8 cellular contexts compared by ENCODE assay signal in the genomic region with DNA sequence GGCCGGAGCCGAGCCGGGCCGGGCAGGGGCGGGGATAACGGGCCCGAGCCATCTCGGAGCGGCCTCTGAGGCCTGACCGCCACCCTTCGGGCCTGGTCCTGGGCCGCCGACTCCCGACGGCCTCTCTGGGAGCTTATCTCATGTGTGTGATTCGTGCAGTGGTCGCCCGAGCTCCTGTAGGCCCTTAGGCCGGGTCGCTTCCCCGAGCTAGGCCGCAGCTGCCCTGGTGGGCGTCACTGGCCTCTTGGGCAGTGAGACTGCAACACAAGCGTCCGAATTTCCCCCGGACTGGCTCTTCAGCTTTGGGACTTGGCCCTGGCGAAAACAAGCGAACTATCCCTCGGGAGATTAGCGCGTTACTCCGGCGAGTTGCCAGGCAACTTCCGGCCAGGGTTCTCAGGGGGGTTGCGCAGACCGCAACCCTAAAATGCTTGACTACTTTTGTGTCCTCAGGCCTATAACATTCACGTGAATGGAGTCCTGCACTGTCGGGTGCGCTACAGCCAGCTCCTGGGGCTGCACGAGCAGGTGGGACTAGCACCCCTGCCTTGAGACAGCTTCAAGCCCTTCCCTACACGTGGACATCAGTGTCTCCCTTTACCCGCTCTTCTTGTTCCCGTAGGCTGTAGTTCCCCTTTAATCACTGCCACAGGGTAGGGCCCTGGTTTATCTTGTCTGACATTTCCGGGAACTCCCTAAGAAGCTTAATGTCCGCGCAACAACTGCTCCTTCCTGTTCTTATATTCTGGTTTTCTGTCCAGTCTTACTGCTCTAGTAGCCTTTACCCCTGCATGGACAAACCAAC. TPM values are rescaled to one million over a fixed set of nuclear protein-coding genes. Genes with fewer than 3 reads are reported as not detected.
DNase-seq lines count a peak whose midpoint lies in the region; ATAC-seq and TF ChIP-seq lines count a peak whose summit lies in the region.

No MANE protein-coding gene starts in this region.

- POLR2A ChIA-PET in A673 (lab: Charles Lee; ENCODE audit: low non-redundant PET) = no interaction called here

- H3K36me3 ChIP-seq in A673 (ENCODE audit: insufficient read depth, low read length, poor library complexity, severe bottlenecking) (peaks cover 64% of the 10 kb centered on the region), heart left ventricle (peaks cover 0 to 72% (median 62%) of the 10 kb centered on the region in 9 donors)

- peak overlapping the region; percentile 98 for H3K27ac Mint-ChIP-seq in progenitor cell of endocrine pancreas

- no peak for TF ChIP-seq POLR2A in heart left ventricle (IDR thresholded peaks at IDR 0.05)

- BruUV-seq in A673 (replicated peaks; lab: Mats Ljungman, UMichigan) = no TSS peak

- no peak for TF ChIP-seq CTCF in A673 (conservative IDR thresholded peaks at IDR 0.05; ENCODE audit: low read depth, low read length)
- TF ChIP-seq CTCF in heart left ventricle (IDR thresholded peaks at IDR 0.05) = no peak
- TF ChIP-seq CTCF in progenitor cell of endocrine pancreas (IDR thresholded peaks at IDR 0.05; ENCODE audit: unreplicated experiment) = no peak

- H3K4me3 Mint-ChIP-seq in progenitor cell of endocrine pancreas (ENCODE audit: low read depth) = peak overlapping the region; percentile 87

- H3K4me1 ChIP-seq in A673 (ENCODE audit: insufficient read depth, low read length, poor library complexity, severe bottlenecking) = peaks cover 17% of the 10 kb centered on the region
- peaks cover 5 to 36% (median 30%) of the 10 kb centered on the region in 12 donors for H3K4me1 ChIP-seq in heart left ventricle

- DNase-seq in A673 (ENCODE audit: low spot score) (peak; percentile 57), NOMO-1 (lab: John Stamatoyannopoulos, UW; ENCODE audit: unreplicated experiment in 2 of 2) (peak; percentile 74 to 93), heart left ventricle (peak in 3 of 5 donors; percentile 35 to 61 (median 46)), progenitor cell of endocrine pancreas (ENCODE audit: low spot score, unreplicated experiment) (no peak), islet precursor cell (no peak)
- DNase-seq in activated naive CD4-positive, alpha-beta T cell treated with anti-CD3 and anti-CD28 coated beads, Interleukin-2, amount 50 U/mL, for 16 hours = peak; percentile 35

- no peaks in the 10 kb centered on the region for H3K9me3 Mint-ChIP-seq in progenitor cell of endocrine pancreas (ENCODE audit: low read depth)

- intact Hi-C loops in A673 (cut with micrococcal nuclease; ENCODE audit: unreplicated experiment) = loop anchor here (1.0 to 5.0 kb wide), 3 partner anchors 15 to 159 kb away; a partner anchor contains a TSS
- intact Hi-C loops in heart left ventricle (cut with DNase I) = loop anchor here in 3 of 10 donors (1.0 to 5.0 kb wide), 6 partner anchors 9 to 58 kb away; a partner anchor contains a TSS

- H3K36me3 Mint-ChIP-seq in progenitor cell of endocrine pancreas (ENCODE audit: insufficient read depth) = peaks cover 24% of the 10 kb centered on the region

- CTCF ChIA-PET in A673 (lab: Charles Lee) = no interaction called here

- WGBS in heart left ventricle, 4 donors = 0 to 3% (median 1%) methylated on average over 24 to 46 of the region's 46 CpGs

- no peaks in the 10 kb centered on the region for H3K27me3 ChIP-seq in A673 (replicated peaks; ENCODE audit: insufficient read depth, low read depth, low read length, poor library complexity)
- no peaks in the 10 kb centered on the region for H3K27me3 ChIP-seq in heart left ventricle

- H3K9me3 ChIP-seq in A673 (ENCODE audit: low read depth, low read length, poor library complexity, severe bottlenecking) (no peaks in the 10 kb centered on the region), heart left ventricle (no peaks in the 10 kb centered on the region)

- ATAC-seq in GM18502 (IDR thresholded peaks at IDR 0.05; ENCODE audit: poor library complexity, unreplicated experiment) (peak; percentile 33), HG02852 (IDR thresholded peaks at IDR 0.05; ENCODE audit: unreplicated experiment) (peak; percentile 39), heart left ventricle (peak; percentile 15 to 53 (median 37))

- H3K27me3 Mint-ChIP-seq in progenitor cell of endocrine pancreas = no peaks in the 10 kb centered on the region

- H3K4me3 ChIP-seq in A673 (ENCODE audit: low read depth, low read length, poor library complexity, severe bottlenecking) = peak overlapping the region; percentile 95
- peak overlapping the region; percentile 84 to 100 (median 88) for H3K4me3 ChIP-seq in heart left ventricle

- peaks cover 23% of the 10 kb centered on the region for H3K4me1 Mint-ChIP-seq in progenitor cell of endocrine pancreas (ENCODE audit: low read depth)

- peak overlapping the region; percentile 94 for H3K27ac ChIP-seq in A673 (ENCODE audit: low read depth, low read length, poor library complexity, severe bottlenecking)
- H3K27ac ChIP-seq in heart left ventricle = peak overlapping the region; percentile 69 to 96 (median 92)

RNA-seq across cellular contexts. Expression of a gene that starts 0.6 kb away (rescaled TPM):
- 109 and 110 TPM in 2 replicates for total RNA-seq in A673 (2021)
- total RNA-seq in heart left ventricle = 10 to 100 TPM; 59.4 to 90.7 (median 77.2) TPM
- 100 to 1,000 TPM in 1 of 2 donors, 10 to 100 TPM in 1; 39.2 to 106 TPM for polyA plus RNA-seq in heart left ventricle
- 81.2 and 89.3 TPM in 2 replicates for total RNA-seq in progenitor cell of endocrine pancreas

RNA-seq across cellular contexts. Expression of a gene that starts 0.9 kb away (rescaled TPM):
- total RNA-seq in A673 (2021) (68.8 and 74.7 TPM in 2 replicates), heart left ventricle (10 to 100 TPM; 28.5 to 59.3 (median 37.0) TPM), progenitor cell of endocrine pancreas (49.6 and 56.7 TPM in 2 replicates)
- polyA plus RNA-seq in heart left ventricle = 10 to 100 TPM; 40.2 to 69.0 TPM

RNA-seq across cellular contexts. Expression of a gene that starts 9.5 kb away (rescaled TPM):
- 21.3 and 22.3 TPM in 2 replicates for total RNA-seq in A673 (2021)
- total RNA-seq in heart left ventricle = 10 to 100 TPM in 1 of 9 donors, 1 to 10 TPM in 8; 2.8 to 10.4 (median 7.1) TPM
- polyA plus RNA-seq in heart left ventricle = 10 to 100 TPM in 1 of 2 donors, 1 to 10 TPM in 1; 8.7 to 11.8 TPM
- total RNA-seq in progenitor cell of endocrine pancreas = 34.4 and 35.0 TPM in 2 replicates

RNA-seq across cellular contexts. Expression of a gene that starts 14.5 kb away (rescaled TPM):
- 85.7 and 89.3 TPM in 2 replicates for total RNA-seq in A673 (2021)
- 10 to 100 TPM; 19.9 to 42.6 (median 28.3) TPM for total RNA-seq in heart left ventricle
- 10 to 100 TPM; 17.8 to 21.9 TPM for polyA plus RNA-seq in heart left ventricle
- 98.0 and 106 TPM in 2 replicates for total RNA-seq in progenitor cell of endocrine pancreas

RNA-seq across cellular contexts. Expression of a gene that starts 38.4 kb away (rescaled TPM):
- total RNA-seq in A673 (2021) (147 and 155 TPM in 2 replicates), heart left ventricle (10 to 100 TPM; 31.7 to 49.7 (median 40.2) TPM), progenitor cell of endocrine pancreas (101 and 105 TPM in 2 replicates)
- polyA plus RNA-seq in heart left ventricle = 10 to 100 TPM; 31.2 to 87.2 TPM

Comparison
In these comparisons a context has a peak if more than half of its experiments do, and no peak if none do; other contexts are left out.
1. DNase-seq: peak in A673 (single experiment), NOMO-1 (2 of 2), activated naive CD4-positive, alpha-beta T cell treated with anti-CD3 and anti-CD28 coated beads, Interleukin-2, amount 50 U/mL, for 16 hours (single experiment) and heart left ventricle (3 of 5); none in progenitor cell of endocrine pancreas (single experiment) and islet precursor cell (single experiment).
2. Peak in every context shown above with its lines, with median percentiles within 50 percentile points of each other: ATAC-seq.